Comparison of ENCODE assay signal across 10 cellular contexts in the genomic region with DNA sequence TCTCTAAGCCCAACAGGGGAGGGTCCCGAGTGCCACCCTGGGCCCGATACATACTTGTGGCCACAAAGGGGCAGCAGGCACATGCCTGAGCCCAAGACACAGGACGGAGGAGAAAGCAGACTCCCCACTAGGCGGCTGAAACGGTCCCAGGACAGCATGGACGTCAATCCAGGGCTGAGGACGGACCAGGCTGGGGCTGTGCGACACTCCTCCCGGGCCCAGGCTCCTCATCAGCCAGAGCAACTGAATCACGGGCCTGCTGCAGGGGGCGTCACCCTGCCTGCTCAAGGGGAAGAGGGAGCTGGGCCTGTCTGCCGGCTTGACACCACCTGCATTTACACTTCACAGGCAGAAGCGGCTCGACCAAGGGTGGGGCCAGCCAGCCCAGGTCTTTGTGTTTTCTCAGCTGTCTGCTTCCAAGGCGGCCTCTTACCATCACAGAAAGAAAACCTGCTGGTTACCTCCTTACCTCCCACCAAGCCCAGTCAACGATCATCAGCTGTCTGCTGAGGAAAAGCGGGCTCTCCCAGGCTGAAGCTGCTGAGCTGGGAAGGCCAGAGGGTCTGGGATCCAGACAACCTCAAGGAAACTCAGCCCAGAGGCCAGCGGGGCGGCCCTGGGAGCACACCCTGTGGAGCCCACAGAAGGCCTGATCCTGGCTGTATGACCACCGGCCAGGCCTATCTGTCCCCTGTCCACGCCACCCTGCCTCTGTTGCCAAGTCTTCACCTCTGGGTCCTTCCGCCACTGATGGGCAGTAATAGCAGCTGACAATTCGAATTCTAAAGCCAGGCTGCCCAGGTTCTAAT. TPM values are rescaled to one million over a fixed set of nuclear protein-coding genes. Genes with fewer than 3 reads are reported as not detected.
DNase-seq lines count a peak whose midpoint lies in the region; ATAC-seq and TF ChIP-seq lines count a peak whose summit lies in the region.
"Had no signal": no experiment of that assay in that cellular context is flagged by ENCODE, and none has a peak within 500 bp of the region (broad histone marks: within the 10 kb centered on the region; RNA-seq: fewer than 3 reads in every experiment).

No MANE protein-coding gene starts in this region.

- BruUV-seq in Calu3 (replicated peaks; lab: Mats Ljungman, UMichigan), result no TSS peak

- intact Hi-C loops in Calu3 (cut with micrococcal nuclease; ENCODE audit: unreplicated experiment), result no loop called here

- H3K27ac Mint-ChIP-seq in Calu3 (ENCODE audit: unreplicated experiment), result no peak overlapping the region
- H3K27ac Mint-ChIP-seq: memory B cell; T-helper 2 cell treated with Interferon-gamma antibody and Interleukin-4, amounts not matched to agents 5 μg/mL and 100 μg/mL, for 36 hours had no signal

- peaks cover 16% of the 10 kb centered on the region for H3K36me3 Mint-ChIP-seq in Calu3 (ENCODE audit: insufficient read depth, unreplicated experiment)
- H3K36me3 Mint-ChIP-seq: memory B cell had no signal

- DNase-seq in NCI-H69 (lab: John Stamatoyannopoulos, UW), result peak; percentile 61
- DNase-seq in fibroblast of pulmonary artery (ENCODE audit: low read depth), result no peak
- DNase-seq in retina, result peak; percentile 81
- no peak for DNase-seq in Calu3
- DNase-seq in stimulated activated CD4-positive, alpha-beta T cell treated with anti-CD3 and anti-CD28 coated beads, Interleukin-12 subunit alpha, Interleukin-12 subunit beta, amount 100 ng/mL, for 4 hours, result no peak

- CTCF ChIA-PET in Calu3 (lab: Charles Lee), result no interaction called here

- ATAC-seq in HG03565 (IDR thresholded peaks at IDR 0.05; ENCODE audit: unreplicated experiment), result no peak
- no peak for ATAC-seq in GM19455 (IDR thresholded peaks at IDR 0.05; ENCODE audit: unreplicated experiment)

- no peak overlapping the region for H3K4me3 Mint-ChIP-seq in Calu3 (ENCODE audit: low read depth, unreplicated experiment)
- H3K4me3 Mint-ChIP-seq: memory B cell; T-helper 2 cell treated with Interferon-gamma antibody and Interleukin-4, amounts not matched to agents 5 μg/mL and 100 μg/mL, for 36 hours had no signal

- H3K27me3 Mint-ChIP-seq in Calu3 (ENCODE audit: unreplicated experiment), result no peaks in the 10 kb centered on the region

- TF ChIP-seq CTCF in GM12875 (IDR thresholded peaks at IDR 0.05; ENCODE audit: borderline replicate concordance, insufficient read depth, low read depth, low read length) (0 out of 2 replicates have a peak, but pooled peaks have one; percentile 23), fibroblast of pulmonary artery (IDR thresholded peaks at IDR 0.05; ENCODE audit: low read length, missing control alignments) (peak; percentile 16), Calu3 (IDR thresholded peaks at IDR 0.05; ENCODE audit: unreplicated experiment) (no peak)

- H3K4me3 ChIP-seq in GM12875 (ENCODE audit: low read depth, low read length) (no peak overlapping the region), fibroblast of pulmonary artery (replicated peaks; ENCODE audit: low read depth, low read length) (no peak overlapping the region)

- peaks cover 9% of the 10 kb centered on the region for H3K4me1 Mint-ChIP-seq in Calu3 (ENCODE audit: low read depth, unreplicated experiment)
- H3K4me1 Mint-ChIP-seq: memory B cell had no signal

- no peaks in the 10 kb centered on the region for H3K9me3 Mint-ChIP-seq in Calu3 (ENCODE audit: low read depth, unreplicated experiment)
- H3K9me3 Mint-ChIP-seq: memory B cell; T-helper 2 cell treated with Interferon-gamma antibody and Interleukin-4, amounts not matched to agents 5 μg/mL and 100 μg/mL, for 36 hours had no signal

RNA-seq across cellular contexts. Expression of gene KIFC3, which starts 26.4 kb away (rescaled TPM):
- 64.6 and 68.4 TPM in 2 replicates for total RNA-seq in Calu3 (2022)

RNA-seq across cellular contexts. Expression of gene KATNB1, which starts 40.3 kb away (rescaled TPM):
- 26.3 and 28.6 TPM in 2 replicates for total RNA-seq in Calu3 (2022)

Comparison
In these comparisons a context has a peak if more than half of its experiments do, and no peak if none do; other contexts are left out.
1. DNase-seq: peak in NCI-H69 (single experiment) and retina (single experiment); none in fibroblast of pulmonary artery (single experiment), Calu3 (single experiment) and stimulated activated CD4-positive, alpha-beta T cell treated with anti-CD3 and anti-CD28 coated beads, Interleukin-12 subunit alpha, Interleukin-12 subunit beta, amount 100 ng/mL, for 4 hours (single experiment).